In the genomic region with DNA sequence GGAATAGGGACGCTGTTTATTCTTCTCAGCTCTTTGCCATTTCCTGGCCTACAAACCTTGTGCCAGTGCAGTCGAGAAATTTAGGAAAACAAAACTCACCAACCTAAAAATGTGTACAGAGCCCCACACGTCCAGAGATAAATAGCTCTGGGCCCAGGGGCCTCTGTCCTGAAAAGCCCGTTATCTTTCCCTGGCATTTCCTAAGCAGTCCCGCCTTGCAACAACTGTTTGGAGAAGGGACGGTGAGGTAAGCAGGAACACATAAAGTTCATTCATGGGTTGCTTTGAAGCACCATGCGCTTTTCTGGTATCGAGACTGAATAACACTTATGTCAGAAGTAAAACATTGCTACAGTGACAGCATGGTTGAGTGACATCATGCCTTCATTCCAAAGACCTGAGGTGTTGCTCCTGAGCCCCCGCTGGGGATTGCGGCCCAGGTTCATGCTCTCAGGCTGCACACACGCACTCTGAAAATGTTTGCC, we compare ENCODE assay signal across 1 cellular context.
TF ChIP-seq lines count a peak whose summit lies in the region.

No MANE protein-coding gene starts in this region.

TF ChIP-seq in HepG2, 621 proteins besides CTCF, POLR2A, EP300 and RAD21 (continued from another document and continues in another):
- TF ChIP-seq, protein P1, sequence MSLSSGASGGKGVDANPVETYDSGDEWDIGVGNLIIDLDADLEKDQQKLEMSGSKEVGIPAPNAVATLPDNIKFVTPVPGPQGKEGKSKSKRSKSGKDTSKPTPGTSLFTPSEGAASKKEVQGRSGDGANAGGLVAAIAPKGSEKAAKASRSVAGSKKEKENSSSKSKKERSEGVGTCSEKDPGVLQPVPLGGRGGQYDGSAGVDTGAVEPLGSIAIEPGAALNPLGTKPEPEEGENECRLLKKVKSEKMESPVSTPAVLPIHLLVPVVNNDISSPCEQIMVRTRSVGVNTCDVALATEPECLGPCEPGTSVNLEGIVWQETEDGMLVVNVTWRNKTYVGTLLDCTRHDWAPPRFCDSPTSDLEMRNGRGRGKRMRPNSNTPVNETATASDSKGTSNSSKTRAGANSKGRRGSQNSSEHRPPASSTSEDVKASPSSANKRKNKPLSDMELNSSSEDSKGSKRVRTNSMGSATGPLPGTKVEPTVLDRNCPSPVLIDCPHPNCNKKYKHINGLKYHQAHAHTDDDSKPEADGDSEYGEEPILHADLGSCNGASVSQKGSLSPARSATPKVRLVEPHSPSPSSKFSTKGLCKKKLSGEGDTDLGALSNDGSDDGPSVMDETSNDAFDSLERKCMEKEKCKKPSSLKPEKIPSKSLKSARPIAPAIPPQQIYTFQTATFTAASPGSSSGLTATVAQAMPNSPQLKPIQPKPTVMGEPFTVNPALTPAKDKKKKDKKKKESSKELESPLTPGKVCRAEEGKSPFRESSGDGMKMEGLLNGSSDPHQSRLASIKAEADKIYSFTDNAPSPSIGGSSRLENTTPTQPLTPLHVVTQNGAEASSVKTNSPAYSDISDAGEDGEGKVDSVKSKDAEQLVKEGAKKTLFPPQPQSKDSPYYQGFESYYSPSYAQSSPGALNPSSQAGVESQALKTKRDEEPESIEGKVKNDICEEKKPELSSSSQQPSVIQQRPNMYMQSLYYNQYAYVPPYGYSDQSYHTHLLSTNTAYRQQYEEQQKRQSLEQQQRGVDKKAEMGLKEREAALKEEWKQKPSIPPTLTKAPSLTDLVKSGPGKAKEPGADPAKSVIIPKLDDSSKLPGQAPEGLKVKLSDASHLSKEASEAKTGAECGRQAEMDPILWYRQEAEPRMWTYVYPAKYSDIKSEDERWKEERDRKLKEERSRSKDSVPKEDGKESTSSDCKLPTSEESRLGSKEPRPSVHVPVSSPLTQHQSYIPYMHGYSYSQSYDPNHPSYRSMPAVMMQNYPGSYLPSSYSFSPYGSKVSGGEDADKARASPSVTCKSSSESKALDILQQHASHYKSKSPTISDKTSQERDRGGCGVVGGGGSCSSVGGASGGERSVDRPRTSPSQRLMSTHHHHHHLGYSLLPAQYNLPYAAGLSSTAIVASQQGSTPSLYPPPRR (CRISPR knock-in tag; IDR thresholded peaks at IDR 0.05; ENCODE audit: borderline replicate concordance) = no peak
- no peak for TF ChIP-seq ZNF7 (CRISPR knock-in tag; IDR thresholded peaks at IDR 0.05)
- no peak for TF ChIP-seq NKX3-1 (CRISPR knock-in tag; IDR thresholded peaks at IDR 0.05)
- TF ChIP-seq, protein P2, sequence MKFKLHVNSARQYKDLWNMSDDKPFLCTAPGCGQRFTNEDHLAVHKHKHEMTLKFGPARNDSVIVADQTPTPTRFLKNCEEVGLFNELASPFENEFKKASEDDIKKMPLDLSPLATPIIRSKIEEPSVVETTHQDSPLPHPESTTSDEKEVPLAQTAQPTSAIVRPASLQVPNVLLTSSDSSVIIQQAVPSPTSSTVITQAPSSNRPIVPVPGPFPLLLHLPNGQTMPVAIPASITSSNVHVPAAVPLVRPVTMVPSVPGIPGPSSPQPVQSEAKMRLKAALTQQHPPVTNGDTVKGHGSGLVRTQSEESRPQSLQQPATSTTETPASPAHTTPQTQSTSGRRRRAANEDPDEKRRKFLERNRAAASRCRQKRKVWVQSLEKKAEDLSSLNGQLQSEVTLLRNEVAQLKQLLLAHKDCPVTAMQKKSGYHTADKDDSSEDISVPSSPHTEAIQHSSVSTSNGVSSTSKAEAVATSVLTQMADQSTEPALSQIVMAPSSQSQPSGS (CRISPR knock-in tag; IDR thresholded peaks at IDR 0.05) = peak; percentile 97
- TF ChIP-seq, protein P3, sequence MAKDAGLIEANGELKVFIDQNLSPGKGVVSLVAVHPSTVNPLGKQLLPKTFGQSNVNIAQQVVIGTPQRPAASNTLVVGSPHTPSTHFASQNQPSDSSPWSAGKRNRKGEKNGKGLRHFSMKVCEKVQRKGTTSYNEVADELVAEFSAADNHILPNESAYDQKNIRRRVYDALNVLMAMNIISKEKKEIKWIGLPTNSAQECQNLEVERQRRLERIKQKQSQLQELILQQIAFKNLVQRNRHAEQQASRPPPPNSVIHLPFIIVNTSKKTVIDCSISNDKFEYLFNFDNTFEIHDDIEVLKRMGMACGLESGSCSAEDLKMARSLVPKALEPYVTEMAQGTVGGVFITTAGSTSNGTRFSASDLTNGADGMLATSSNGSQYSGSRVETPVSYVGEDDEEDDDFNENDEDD (CRISPR knock-in tag; IDR thresholded peaks at IDR 0.05; ENCODE audit: borderline replicate concordance) = peak; percentile 63; the same call in 1 of the 2 replicates
- TF ChIP-seq NCOA2 (CRISPR knock-in tag; IDR thresholded peaks at IDR 0.05) = peak; percentile 80
- TF ChIP-seq, protein P4, sequence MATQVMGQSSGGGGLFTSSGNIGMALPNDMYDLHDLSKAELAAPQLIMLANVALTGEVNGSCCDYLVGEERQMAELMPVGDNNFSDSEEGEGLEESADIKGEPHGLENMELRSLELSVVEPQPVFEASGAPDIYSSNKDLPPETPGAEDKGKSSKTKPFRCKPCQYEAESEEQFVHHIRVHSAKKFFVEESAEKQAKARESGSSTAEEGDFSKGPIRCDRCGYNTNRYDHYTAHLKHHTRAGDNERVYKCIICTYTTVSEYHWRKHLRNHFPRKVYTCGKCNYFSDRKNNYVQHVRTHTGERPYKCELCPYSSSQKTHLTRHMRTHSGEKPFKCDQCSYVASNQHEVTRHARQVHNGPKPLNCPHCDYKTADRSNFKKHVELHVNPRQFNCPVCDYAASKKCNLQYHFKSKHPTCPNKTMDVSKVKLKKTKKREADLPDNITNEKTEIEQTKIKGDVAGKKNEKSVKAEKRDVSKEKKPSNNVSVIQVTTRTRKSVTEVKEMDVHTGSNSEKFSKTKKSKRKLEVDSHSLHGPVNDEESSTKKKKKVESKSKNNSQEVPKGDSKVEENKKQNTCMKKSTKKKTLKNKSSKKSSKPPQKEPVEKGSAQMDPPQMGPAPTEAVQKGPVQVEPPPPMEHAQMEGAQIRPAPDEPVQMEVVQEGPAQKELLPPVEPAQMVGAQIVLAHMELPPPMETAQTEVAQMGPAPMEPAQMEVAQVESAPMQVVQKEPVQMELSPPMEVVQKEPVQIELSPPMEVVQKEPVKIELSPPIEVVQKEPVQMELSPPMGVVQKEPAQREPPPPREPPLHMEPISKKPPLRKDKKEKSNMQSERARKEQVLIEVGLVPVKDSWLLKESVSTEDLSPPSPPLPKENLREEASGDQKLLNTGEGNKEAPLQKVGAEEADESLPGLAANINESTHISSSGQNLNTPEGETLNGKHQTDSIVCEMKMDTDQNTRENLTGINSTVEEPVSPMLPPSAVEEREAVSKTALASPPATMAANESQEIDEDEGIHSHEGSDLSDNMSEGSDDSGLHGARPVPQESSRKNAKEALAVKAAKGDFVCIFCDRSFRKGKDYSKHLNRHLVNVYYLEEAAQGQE (IDR thresholded peaks at IDR 0.05; ENCODE audit: borderline replicate concordance in 1 of 2, low read depth in 1 of 2, low read length in 2 of 2) = no peak
- TF ChIP-seq, protein P5, sequence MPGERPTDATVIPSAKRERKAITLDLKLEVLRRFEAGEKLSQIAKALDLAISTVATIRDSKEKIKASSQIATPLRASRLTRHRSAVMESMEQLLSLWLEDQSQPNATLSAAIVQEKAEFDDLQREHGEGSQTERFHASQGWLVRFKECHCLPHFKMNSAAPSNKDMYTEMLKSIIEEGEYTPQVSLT (CRISPR knock-in tag; IDR thresholded peaks at IDR 0.05; ENCODE audit: borderline replicate concordance, low read depth) = no peak; the same call in 1 of the 2 replicates
- TF ChIP-seq, protein P6, sequence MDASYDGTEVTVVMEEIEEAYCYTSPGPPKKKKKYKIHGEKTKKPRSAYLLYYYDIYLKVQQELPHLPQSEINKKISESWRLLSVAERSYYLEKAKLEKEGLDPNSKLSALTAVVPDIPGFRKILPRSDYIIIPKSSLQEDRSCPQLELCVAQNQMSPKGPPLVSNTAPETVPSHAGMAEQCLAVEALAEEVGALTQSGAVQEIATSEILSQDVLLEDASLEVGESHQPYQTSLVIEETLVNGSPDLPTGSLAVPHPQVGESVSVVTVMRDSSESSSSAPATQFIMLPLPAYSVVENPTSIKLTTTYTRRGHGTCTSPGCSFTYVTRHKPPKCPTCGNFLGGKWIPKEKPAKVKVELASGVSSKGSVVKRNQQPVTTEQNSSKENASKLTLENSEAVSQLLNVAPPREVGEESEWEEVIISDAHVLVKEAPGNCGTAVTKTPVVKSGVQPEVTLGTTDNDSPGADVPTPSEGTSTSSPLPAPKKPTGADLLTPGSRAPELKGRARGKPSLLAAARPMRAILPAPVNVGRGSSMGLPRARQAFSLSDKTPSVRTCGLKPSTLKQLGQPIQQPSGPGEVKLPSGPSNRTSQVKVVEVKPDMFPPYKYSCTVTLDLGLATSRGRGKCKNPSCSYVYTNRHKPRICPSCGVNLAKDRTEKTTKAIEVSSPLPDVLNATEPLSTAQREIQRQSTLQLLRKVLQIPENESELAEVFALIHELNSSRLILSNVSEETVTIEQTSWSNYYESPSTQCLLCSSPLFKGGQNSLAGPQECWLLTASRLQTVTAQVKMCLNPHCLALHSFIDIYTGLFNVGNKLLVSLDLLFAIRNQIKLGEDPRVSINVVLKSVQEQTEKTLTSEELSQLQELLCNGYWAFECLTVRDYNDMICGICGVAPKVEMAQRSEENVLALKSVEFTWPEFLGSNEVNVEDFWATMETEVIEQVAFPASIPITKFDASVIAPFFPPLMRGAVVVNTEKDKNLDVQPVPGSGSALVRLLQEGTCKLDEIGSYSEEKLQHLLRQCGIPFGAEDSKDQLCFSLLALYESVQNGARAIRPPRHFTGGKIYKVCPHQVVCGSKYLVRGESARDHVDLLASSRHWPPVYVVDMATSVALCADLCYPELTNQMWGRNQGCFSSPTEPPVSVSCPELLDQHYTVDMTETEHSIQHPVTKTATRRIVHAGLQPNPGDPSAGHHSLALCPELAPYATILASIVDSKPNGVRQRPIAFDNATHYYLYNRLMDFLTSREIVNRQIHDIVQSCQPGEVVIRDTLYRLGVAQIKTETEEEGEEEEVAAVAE (CRISPR knock-in tag; IDR thresholded peaks at IDR 0.05; ENCODE audit: borderline replicate concordance) = no peak
- TF ChIP-seq TRIM24 (CRISPR knock-in tag; IDR thresholded peaks at IDR 0.05) = 0 out of 2 replicates have a peak, but pooled peaks have one; percentile 46
- TF ChIP-seq ZNF556 (CRISPR knock-in tag; IDR thresholded peaks at IDR 0.05; ENCODE audit: borderline replicate concordance) = no peak
- peak; percentile 55 for TF ChIP-seq MED1 (CRISPR knock-in tag; IDR thresholded peaks at IDR 0.05)
- TF ChIP-seq GATA4 (IDR thresholded peaks at IDR 0.05; ENCODE audit: borderline replicate concordance, low read depth) = no peak; the same call in 1 of the 2 replicates
- TF ChIP-seq, protein P7, sequence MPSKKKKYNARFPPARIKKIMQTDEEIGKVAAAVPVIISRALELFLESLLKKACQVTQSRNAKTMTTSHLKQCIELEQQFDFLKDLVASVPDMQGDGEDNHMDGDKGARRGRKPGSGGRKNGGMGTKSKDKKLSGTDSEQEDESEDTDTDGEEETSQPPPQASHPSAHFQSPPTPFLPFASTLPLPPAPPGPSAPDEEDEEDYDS (CRISPR knock-in tag; IDR thresholded peaks at IDR 0.05) = 0 out of 2 replicates have a peak, but pooled peaks have one; percentile 36
- TF ChIP-seq ZNF598 (CRISPR knock-in tag; IDR thresholded peaks at IDR 0.05; ENCODE audit: borderline replicate concordance) = no peak
- peak; percentile 66 for TF ChIP-seq ATF7 (IDR thresholded peaks at IDR 0.05)
- peak; percentile 93 for TF ChIP-seq ATF7 (CRISPR knock-in tag; IDR thresholded peaks at IDR 0.05)
- no peak for TF ChIP-seq ZNF737 (CRISPR knock-in tag; IDR thresholded peaks at IDR 0.05; ENCODE audit: borderline replicate concordance)
- TF ChIP-seq ZNF510 (CRISPR knock-in tag; IDR thresholded peaks at IDR 0.05; ENCODE audit: low read depth) = no peak
- no peak for TF ChIP-seq ZBTB3 (CRISPR knock-in tag; IDR thresholded peaks at IDR 0.05; ENCODE audit: borderline replicate concordance, low read depth)
- TF ChIP-seq SMC3 (IDR thresholded peaks at IDR 0.05; ENCODE audit: low read length) = no peak
- TF ChIP-seq, protein P8, sequence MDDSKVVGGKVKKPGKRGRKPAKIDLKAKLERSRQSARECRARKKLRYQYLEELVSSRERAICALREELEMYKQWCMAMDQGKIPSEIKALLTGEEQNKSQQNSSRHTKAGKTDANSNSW (CRISPR knock-in tag; IDR thresholded peaks at IDR 0.05; ENCODE audit: borderline replicate concordance) = no peak
- TF ChIP-seq ZEB1 (IDR thresholded peaks at IDR 0.05; ENCODE audit: insufficient replicate concordance, low read depth) = no peak
- 0 out of 2 replicates have a peak, but pooled peaks have one; percentile 26 for TF ChIP-seq RXRB (CRISPR knock-in tag; IDR thresholded peaks at IDR 0.05; ENCODE audit: borderline replicate concordance)
- TF ChIP-seq, protein P9, sequence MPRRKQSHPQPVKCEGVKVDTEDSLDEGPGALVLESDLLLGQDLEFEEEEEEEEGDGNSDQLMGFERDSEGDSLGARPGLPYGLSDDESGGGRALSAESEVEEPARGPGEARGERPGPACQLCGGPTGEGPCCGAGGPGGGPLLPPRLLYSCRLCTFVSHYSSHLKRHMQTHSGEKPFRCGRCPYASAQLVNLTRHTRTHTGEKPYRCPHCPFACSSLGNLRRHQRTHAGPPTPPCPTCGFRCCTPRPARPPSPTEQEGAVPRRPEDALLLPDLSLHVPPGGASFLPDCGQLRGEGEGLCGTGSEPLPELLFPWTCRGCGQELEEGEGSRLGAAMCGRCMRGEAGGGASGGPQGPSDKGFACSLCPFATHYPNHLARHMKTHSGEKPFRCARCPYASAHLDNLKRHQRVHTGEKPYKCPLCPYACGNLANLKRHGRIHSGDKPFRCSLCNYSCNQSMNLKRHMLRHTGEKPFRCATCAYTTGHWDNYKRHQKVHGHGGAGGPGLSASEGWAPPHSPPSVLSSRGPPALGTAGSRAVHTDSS (CRISPR knock-in tag; conservative IDR thresholded peaks at IDR 0.05) = no peak
- no peak for TF ChIP-seq FIP1L1 (IDR thresholded peaks at IDR 0.05; ENCODE audit: borderline replicate concordance, insufficient read depth, low read depth, low read length)
- TF ChIP-seq, protein P10, sequence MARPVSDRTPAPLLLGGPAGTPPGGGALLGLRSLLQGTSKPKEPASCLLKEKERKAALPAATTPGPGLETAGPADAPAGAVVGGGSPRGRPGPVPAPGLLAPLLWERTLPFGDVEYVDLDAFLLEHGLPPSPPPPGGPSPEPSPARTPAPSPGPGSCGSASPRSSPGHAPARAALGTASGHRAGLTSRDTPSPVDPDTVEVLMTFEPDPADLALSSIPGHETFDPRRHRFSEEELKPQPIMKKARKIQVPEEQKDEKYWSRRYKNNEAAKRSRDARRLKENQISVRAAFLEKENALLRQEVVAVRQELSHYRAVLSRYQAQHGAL (CRISPR knock-in tag; IDR thresholded peaks at IDR 0.05; ENCODE audit: not compliant biosample characterization) = no peak
- no peak for TF ChIP-seq ZNF383 (CRISPR knock-in tag; IDR thresholded peaks at IDR 0.05; ENCODE audit: borderline replicate concordance)
- no peak for TF ChIP-seq ZNF225 (CRISPR knock-in tag; IDR thresholded peaks at IDR 0.05)
- no peak for TF ChIP-seq MIER2 (CRISPR knock-in tag; IDR thresholded peaks at IDR 0.05)
- TF ChIP-seq, protein P11, sequence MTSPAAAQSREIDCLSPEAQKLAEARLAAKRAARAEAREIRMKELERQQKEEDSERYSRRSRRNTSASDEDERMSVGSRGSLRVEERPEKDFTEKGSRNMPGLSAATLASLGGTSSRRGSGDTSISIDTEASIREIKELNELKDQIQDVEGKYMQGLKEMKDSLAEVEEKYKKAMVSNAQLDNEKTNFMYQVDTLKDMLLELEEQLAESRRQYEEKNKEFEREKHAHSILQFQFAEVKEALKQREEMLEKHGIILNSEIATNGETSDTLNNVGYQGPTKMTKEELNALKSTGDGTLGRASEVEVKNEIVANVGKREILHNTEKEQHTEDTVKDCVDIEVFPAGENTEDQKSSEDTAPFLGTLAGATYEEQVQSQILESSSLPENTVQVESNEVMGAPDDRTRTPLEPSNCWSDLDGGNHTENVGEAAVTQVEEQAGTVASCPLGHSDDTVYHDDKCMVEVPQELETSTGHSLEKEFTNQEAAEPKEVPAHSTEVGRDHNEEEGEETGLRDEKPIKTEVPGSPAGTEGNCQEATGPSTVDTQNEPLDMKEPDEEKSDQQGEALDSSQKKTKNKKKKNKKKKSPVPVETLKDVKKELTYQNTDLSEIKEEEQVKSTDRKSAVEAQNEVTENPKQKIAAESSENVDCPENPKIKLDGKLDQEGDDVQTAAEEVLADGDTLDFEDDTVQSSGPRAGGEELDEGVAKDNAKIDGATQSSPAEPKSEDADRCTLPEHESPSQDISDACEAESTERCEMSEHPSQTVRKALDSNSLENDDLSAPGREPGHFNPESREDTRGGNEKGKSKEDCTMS (CRISPR knock-in tag; conservative IDR thresholded peaks at IDR 0.05) = no peak
